Comparison of ENCODE assay signal across 10 cellular contexts in genomic region chr10:80416401-80417098, GRCh38. TPM values are rescaled to one million over a fixed set of nuclear protein-coding genes. Genes with fewer than 3 reads are reported as not detected.
DNase-seq lines count a peak whose midpoint lies in the region; ATAC-seq, FAIRE-seq and TF ChIP-seq lines count a peak whose summit lies in the region.
"Had no signal": no experiment of that assay in that cellular context is flagged by ENCODE, and none has a peak within 500 bp of the region (broad histone marks: within the 10 kb centered on the region; RNA-seq: fewer than 3 reads in every experiment).

No MANE protein-coding gene starts in this region.

- H3K27me3 ChIP-seq in HUES6 (ENCODE audit: control insufficient read depth, insufficient read depth, low read length) (peaks cover 10% of the 10 kb centered on the region; the same call in 1 of the 2 replicates), keratinocyte (ENCODE audit: control insufficient read depth, extremely low read depth, insufficient read depth, low read length) (no peaks in the 10 kb centered on the region)

- intact Hi-C loops in sciatic nerve (cut with DNase I), result no loop called here
- intact Hi-C loops in activated CD8-positive, alpha-beta T cell treated with anti-CD3 and anti-CD28 coated beads for 36 hours (cut with micrococcal nuclease), result no loop called here

- CTCF ChIA-PET in activated CD8-positive, alpha-beta T cell treated with anti-CD3 and anti-CD28 coated beads for 36 hours (lab: Charles Lee), result interaction anchor here (0.9 to 1.9 kb wide), 2 partner anchors 39 to 89 kb away, joined by 4 to 6 read pairs; no protein-coding TSS in a partner anchor

- H3K4me3 ChIP-seq in HUES6 (ENCODE audit: low read depth, low read length), result 0 out of 2 replicates have a peak overlapping the region, but pooled peaks have one; percentile 23
- H3K4me3 ChIP-seq in keratinocyte (ENCODE audit: control insufficient read depth in 2 of 3, extremely low read depth in 1 of 3, insufficient read depth in 2 of 3, low read depth in 1 of 3, low read length in 3 of 3), result no peak overlapping the region

- peak overlapping the region; percentile 85 for H3K4me2 ChIP-seq in keratinocyte (ENCODE audit: control insufficient read depth, extremely low read depth, insufficient read depth, low read depth, low read length)

- H3K79me2 ChIP-seq in keratinocyte (ENCODE audit: control insufficient read depth, insufficient read depth, low read length), result peaks cover 8% of the 10 kb centered on the region

- H3K36me3 ChIP-seq in HUES6 (ENCODE audit: control insufficient read depth, insufficient read depth, low read length) (peaks cover 13% of the 10 kb centered on the region), keratinocyte (ENCODE audit: control insufficient read depth in 2 of 2, extremely low read depth in 1 of 2, insufficient read depth in 2 of 2, low read length in 2 of 2) (peaks cover 0 to 3% of the 10 kb centered on the region in 2 experiments)

- dilution Hi-C loops in keratinocyte (cut with MboI; ENCODE audit: extremely low pct_ligation_motif_present, low sequenced_read_pairs), result no loop called here

- no peaks in the 10 kb centered on the region for H4K20me1 ChIP-seq in keratinocyte (ENCODE audit: control insufficient read depth, extremely low read depth, insufficient read depth, low read length)

- peak; percentile 85 for ATAC-seq in sciatic nerve
- no peak for ATAC-seq in activated CD8-positive, alpha-beta T cell treated with anti-CD3 and anti-CD28 coated beads for 36 hours
- ATAC-seq: CD8-positive, alpha-beta T cell had no signal

- H3K27ac Mint-ChIP-seq in activated CD8-positive, alpha-beta T cell treated with anti-CD3 and anti-CD28 coated beads for 36 hours, result no peak overlapping the region
- H3K27ac Mint-ChIP-seq: CD8-positive, alpha-beta T cell had no signal

- H3K9ac ChIP-seq in HUES6 (ENCODE audit: low read length), result no peak overlapping the region
- H3K9ac ChIP-seq in keratinocyte (ENCODE audit: control insufficient read depth, extremely low read depth, insufficient read depth, low read length), result no peak overlapping the region

- H3K27ac ChIP-seq in HUES6 (ENCODE audit: low read depth, low read length) (no peak overlapping the region), cingulate gyrus (ENCODE audit: low read depth, low read length) (peak overlapping the region; percentile 85), keratinocyte (ENCODE audit: control insufficient read depth, insufficient read depth, low read length) (no peak overlapping the region)

- H3K4me3 Mint-ChIP-seq in activated CD8-positive, alpha-beta T cell treated with anti-CD3 and anti-CD28 coated beads for 36 hours, result no peak overlapping the region
- H3K4me3 Mint-ChIP-seq: CD8-positive, alpha-beta T cell had no signal

- POLR2A ChIA-PET in activated CD8-positive, alpha-beta T cell treated with anti-CD3 and anti-CD28 coated beads for 36 hours (lab: Charles Lee), result no interaction called here

- FAIRE-seq in keratinocyte (lab: Jason Lieb, UNC), result no peak

- peaks cover 3% of the 10 kb centered on the region for H3K9me1 ChIP-seq in keratinocyte (ENCODE audit: control insufficient read depth, extremely low read depth, insufficient read depth, low read length)

- no peaks in the 10 kb centered on the region for H3K27me3 Mint-ChIP-seq in activated CD8-positive, alpha-beta T cell treated with anti-CD3 and anti-CD28 coated beads for 36 hours

- no peaks in the 10 kb centered on the region for H3K9me3 ChIP-seq in HUES6 (ENCODE audit: control insufficient read depth, insufficient read depth, low read depth, low read length)
- no peaks in the 10 kb centered on the region for H3K9me3 ChIP-seq in keratinocyte (ENCODE audit: control insufficient read depth, low read depth, low read length)

- peaks cover 28% of the 10 kb centered on the region for H3K4me1 Mint-ChIP-seq in activated CD8-positive, alpha-beta T cell treated with anti-CD3 and anti-CD28 coated beads for 36 hours (ENCODE audit: low read depth)

- no peak for DNase-seq in keratinocyte (ENCODE audit: low read depth, low spot score)
- no peak for DNase-seq in sciatic nerve (ENCODE audit: low spot score)
- DNase-seq in activated CD8-positive, alpha-beta T cell treated with anti-CD3 and anti-CD28 coated beads for 36 hours, result no peak
- no peak for DNase-seq in activated gamma-delta T cell treated with Interleukin-2 at 50 U/mL for 16 hours
- DNase-seq in hepatic stellate cell (ENCODE audit: low spot score), result no peak
- DNase-seq in D341Med (ENCODE audit: low spot score), result no peak
- DNase-seq: amniotic stem cell; CD8-positive, alpha-beta T cell had no signal

- no peak overlapping the region for H2AFZ ChIP-seq in keratinocyte (ENCODE audit: control insufficient read depth, low read length)

- H3K4me1 ChIP-seq in HUES6 (ENCODE audit: control insufficient read depth, insufficient read depth, low read length), result peaks cover 51% of the 10 kb centered on the region
- peaks cover 51% of the 10 kb centered on the region for H3K4me1 ChIP-seq in keratinocyte (ENCODE audit: control insufficient read depth, extremely low read depth, insufficient read depth, low read length)

- no peaks in the 10 kb centered on the region for H3K9me3 Mint-ChIP-seq in activated CD8-positive, alpha-beta T cell treated with anti-CD3 and anti-CD28 coated beads for 36 hours
- H3K9me3 Mint-ChIP-seq: CD8-positive, alpha-beta T cell had no signal

- TF ChIP-seq CTCF in keratinocyte (optimal IDR thresholded peaks at IDR 0.05 in 1 of 3, IDR thresholded peaks at IDR 0.05 in 1 of 3, conservative IDR thresholded peaks at IDR 0.05 in 1 of 3; ENCODE audit: extremely low read depth in 1 of 3, insufficient read depth in 2 of 3, low read length in 3 of 3), result no peak
- no peak for TF ChIP-seq CTCF in activated CD8-positive, alpha-beta T cell treated with anti-CD3 and anti-CD28 coated beads for 36 hours (IDR thresholded peaks at IDR 0.05)

- H3K36me3 Mint-ChIP-seq in activated CD8-positive, alpha-beta T cell treated with anti-CD3 and anti-CD28 coated beads for 36 hours (ENCODE audit: low read depth), result peaks cover 3% of the 10 kb centered on the region

RNA-seq across cellular contexts. Expression of gene PRXL2A, which starts 8.2 kb away (rescaled TPM):
- polyA plus RNA-seq in keratinocyte, result 50.2 to 71.6 TPM (median 53.3 TPM) in 3 replicates
- 28.2 TPM for polyA plus RNA-seq in keratinocyte (2011; ENCODE audit: low read depth)
- 40.1 and 45.4 TPM in 2 replicates for polyA plus RNA-seq in keratinocyte (2011; cell fraction: cytosol; rRNA removed)
- polyA plus RNA-seq in keratinocyte (2011; cell fraction: nucleus; rRNA removed), result 39.3 and 51.0 TPM in 2 replicates
- polyA plus RNA-seq in keratinocyte (2012; ENCODE audit: low replicate concordance), result 36.5 and 39.4 TPM in 2 replicates
- polyA minus RNA-seq in keratinocyte, result 7.6 to 27.0 TPM (median 20.6 TPM) in 3 replicates
- 16.5 TPM for polyA minus RNA-seq in keratinocyte (2011; cell fraction: cytosol; rRNA and poly(A)+ RNA removed)
- polyA minus RNA-seq in keratinocyte (2011; cell fraction: nucleus; rRNA and poly(A)+ RNA removed), result 11.3 and 24.3 TPM in 2 replicates
- 117 TPM for total RNA-seq in sciatic nerve
- total RNA-seq in activated CD8-positive, alpha-beta T cell treated with anti-CD3 and anti-CD28 coated beads for 36 hours, result 10 to 100 TPM; 21.0 to 22.7 TPM

RNA-seq across cellular contexts. Expression of gene TSPAN14, which starts 37.6 kb away (rescaled TPM):
- 71.1 to 191 TPM (median 87.0 TPM) in 3 replicates for polyA plus RNA-seq in keratinocyte
- 24.8 TPM for polyA plus RNA-seq in keratinocyte (2011; ENCODE audit: low read depth)
- 64.9 and 73.6 TPM in 2 replicates for polyA plus RNA-seq in keratinocyte (2011; cell fraction: cytosol; rRNA removed)
- 286 and 296 TPM in 2 replicates for polyA plus RNA-seq in keratinocyte (2011; cell fraction: nucleus; rRNA removed)
- 89.0 and 143 TPM in 2 replicates for polyA plus RNA-seq in keratinocyte (2012; ENCODE audit: low replicate concordance)
- polyA minus RNA-seq in keratinocyte, result 94.5 to 356 TPM (median 124 TPM) in 3 replicates
- 73.1 TPM for polyA minus RNA-seq in keratinocyte (2011; cell fraction: cytosol; rRNA and poly(A)+ RNA removed)
- 118 and 190 TPM in 2 replicates for polyA minus RNA-seq in keratinocyte (2011; cell fraction: nucleus; rRNA and poly(A)+ RNA removed)
- 103 TPM for total RNA-seq in sciatic nerve
- 10 to 100 TPM; 43.9 to 45.5 TPM for total RNA-seq in activated CD8-positive, alpha-beta T cell treated with anti-CD3 and anti-CD28 coated beads for 36 hours

RNA-seq across cellular contexts. Expression of gene DYDC2, which starts 60.0 kb away (rescaled TPM):
- not detected in 3 replicates for polyA plus RNA-seq in keratinocyte
- polyA plus RNA-seq in keratinocyte (2011; ENCODE audit: low read depth), result not detected
- 0.19 TPM in 1 of 2 replicates, not detected in the other for polyA plus RNA-seq in keratinocyte (2011; cell fraction: cytosol; rRNA removed)
- not detected in 2 replicates for polyA plus RNA-seq in keratinocyte (2011; cell fraction: nucleus; rRNA removed)
- not detected in 2 replicates for polyA plus RNA-seq in keratinocyte (2012; ENCODE audit: low replicate concordance)
- polyA minus RNA-seq in keratinocyte, result not detected in 3 replicates
- polyA minus RNA-seq in keratinocyte (2011; cell fraction: cytosol; rRNA and poly(A)+ RNA removed), result not detected
- not detected in 2 replicates for polyA minus RNA-seq in keratinocyte (2011; cell fraction: nucleus; rRNA and poly(A)+ RNA removed)
- not detected for total RNA-seq in sciatic nerve
- under 1 TPM in 1 of 2 experiments, not detected in 1; 0.70 TPM for total RNA-seq in activated CD8-positive, alpha-beta T cell treated with anti-CD3 and anti-CD28 coated beads for 36 hours
- total RNA-seq: CD8-positive, alpha-beta T cell had no signal

RNA-seq across cellular contexts. Expression of gene DYDC1, which starts 60.0 kb away (rescaled TPM):
- polyA plus RNA-seq in keratinocyte, result not detected in 3 replicates
- polyA plus RNA-seq in keratinocyte (2011; ENCODE audit: low read depth), result not detected
- polyA plus RNA-seq in keratinocyte (2011; cell fraction: cytosol; rRNA removed), result not detected in 2 replicates
- polyA plus RNA-seq in keratinocyte (2011; cell fraction: nucleus; rRNA removed), result not detected in 2 replicates
- polyA plus RNA-seq in keratinocyte (2012; ENCODE audit: low replicate concordance), result not detected in 2 replicates
- polyA minus RNA-seq in keratinocyte, result not detected in 3 replicates
- not detected for polyA minus RNA-seq in keratinocyte (2011; cell fraction: cytosol; rRNA and poly(A)+ RNA removed)
- polyA minus RNA-seq in keratinocyte (2011; cell fraction: nucleus; rRNA and poly(A)+ RNA removed), result not detected in 2 replicates
- not detected for total RNA-seq in sciatic nerve
- not detected for total RNA-seq in activated CD8-positive, alpha-beta T cell treated with anti-CD3 and anti-CD28 coated beads for 36 hours
- total RNA-seq: CD8-positive, alpha-beta T cell had no signal
